ENCODE assay signal across 8 cellular contexts in genomic region chr12:53625946-53626701, GRCh38. TPM values are rescaled to one million over a fixed set of nuclear protein-coding genes. Genes with fewer than 3 reads are reported as not detected.
DNase-seq lines count a peak whose midpoint lies in the region; ATAC-seq lines count a peak whose summit lies in the region.

ATF7 (minus strand) TSS chr12:53626382; CDS start chr12:53601000, 25,382 bp downstream.

- POLR2A ChIA-PET in activated CD4-positive, alpha-beta T cell treated with anti-CD3 and anti-CD28 coated beads, Interleukin-2, amount 10 ng/mL, durations not matched to agents 7 days and 5 days (lab: Charles Lee): interaction anchor here (0.6 kb wide), 1 partner anchor 103 kb away, joined by 4 read pairs; no protein-coding TSS in a partner anchor

- 0 out of 2 replicates have a peak, but pooled peaks cover 3% of the 10 kb centered on the region for H3K36me3 ChIP-seq in BLaER1

- peak within 1 kb of the TSS; percentile 98 for H3K9ac ChIP-seq in BLaER1

- no peaks in the 10 kb centered on the region for H4K20me1 ChIP-seq in BLaER1

- peak within 1 kb of the TSS; percentile 97 for H3K27ac Mint-ChIP-seq in activated CD4-positive, alpha-beta T cell treated with anti-CD3 and anti-CD28 coated beads, Interleukin-2, amount 10 ng/mL, durations not matched to agents 7 days and 5 days

- H3K9me3 ChIP-seq in BLaER1: no peaks in the 10 kb centered on the region

- peaks cover 45% of the 10 kb centered on the region for H3K4me1 Mint-ChIP-seq in activated CD4-positive, alpha-beta T cell treated with anti-CD3 and anti-CD28 coated beads, Interleukin-2, amount 10 ng/mL, durations not matched to agents 7 days and 5 days

- intact Hi-C loops in left colon (cut with DNase I, micrococcal nuclease): loop anchor here in 1 of 2 donors (10.0 kb wide), 1 partner anchor 49 kb away; the partner anchor contains the start of gene ATP5MC2

- DNase-seq in NCI-H69 (lab: John Stamatoyannopoulos, UW) (peak; percentile 100), cortex of kidney (lab: John Stamatoyannopoulos, UW) (peak; percentile 89), left colon (peak; percentile 97 to 98)
- peak; percentile 98 for DNase-seq in activated CD4-positive, alpha-beta T cell treated with anti-CD3 and anti-CD28 coated beads, Interleukin-2, amount 10 ng/mL, durations not matched to agents 7 days and 5 days
- peak; percentile 97 for DNase-seq in stimulated activated CD4-positive, alpha-beta T cell treated with anti-CD3 and anti-CD28 coated beads, Interleukin-1b, Interleukin-23, amount 100 ng/mL, for 48 hours

- ATAC-seq in GM19328 (IDR thresholded peaks at IDR 0.05; ENCODE audit: unreplicated experiment) (peak; percentile 93), HG03520 (IDR thresholded peaks at IDR 0.05; ENCODE audit: unreplicated experiment) (peak; percentile 93), left colon (peak; percentile 91)

- peak within 1 kb of the TSS; percentile 100 for H3K4me3 Mint-ChIP-seq in activated CD4-positive, alpha-beta T cell treated with anti-CD3 and anti-CD28 coated beads, Interleukin-2, amount 10 ng/mL, durations not matched to agents 7 days and 5 days

- H3K4me1 ChIP-seq in BLaER1: peaks cover 51% of the 10 kb centered on the region

- no peaks in the 10 kb centered on the region for H3K27me3 ChIP-seq in BLaER1

- no peaks in the 10 kb centered on the region for H3K27me3 Mint-ChIP-seq in activated CD4-positive, alpha-beta T cell treated with anti-CD3 and anti-CD28 coated beads, Interleukin-2, amount 10 ng/mL, durations not matched to agents 7 days and 5 days

- H3K4me2 ChIP-seq in BLaER1: peak within 1 kb of the TSS; percentile 96

- H3K27ac ChIP-seq in BLaER1: peak within 1 kb of the TSS; percentile 97

- CTCF ChIA-PET in activated CD4-positive, alpha-beta T cell treated with anti-CD3 and anti-CD28 coated beads, Interleukin-2, amount 10 ng/mL, durations not matched to agents 7 days and 5 days (lab: Charles Lee): interaction anchor here (0.7 to 1.5 kb wide), 2 partner anchors 10 to 30 kb away, joined by 3 to 5 read pairs; no protein-coding TSS in a partner anchor

- H3K36me3 Mint-ChIP-seq in activated CD4-positive, alpha-beta T cell treated with anti-CD3 and anti-CD28 coated beads, Interleukin-2, amount 10 ng/mL, durations not matched to agents 7 days and 5 days (ENCODE audit: low read depth): peaks cover 8% of the 10 kb centered on the region

- no peaks in the 10 kb centered on the region for H3K9me3 Mint-ChIP-seq in activated CD4-positive, alpha-beta T cell treated with anti-CD3 and anti-CD28 coated beads, Interleukin-2, amount 10 ng/mL, durations not matched to agents 7 days and 5 days

- H3K4me3 ChIP-seq in BLaER1: peak within 1 kb of the TSS; percentile 73

RNA-seq across cellular contexts. Expression of gene ATF7, which starts in this region (rescaled TPM):
- total RNA-seq in activated CD4-positive, alpha-beta T cell treated with anti-CD3 and anti-CD28 coated beads, Interleukin-2, amount 10 ng/mL, durations not matched to agents 7 days and 5 days: 10 to 100 TPM; 28.6 to 43.0 TPM
- total RNA-seq in left colon: 10 to 100 TPM; 38.3 to 39.2 TPM

Comparison
In these comparisons a context has a peak if more than half of its experiments do, and no peak if none do; other contexts are left out.
1. Peak in every context shown above with its lines: DNase-seq, ATAC-seq, H3K4me3 ChIP-seq and H3K27ac ChIP-seq.